9 cellular contexts compared by ENCODE assay signal in the genomic region with DNA sequence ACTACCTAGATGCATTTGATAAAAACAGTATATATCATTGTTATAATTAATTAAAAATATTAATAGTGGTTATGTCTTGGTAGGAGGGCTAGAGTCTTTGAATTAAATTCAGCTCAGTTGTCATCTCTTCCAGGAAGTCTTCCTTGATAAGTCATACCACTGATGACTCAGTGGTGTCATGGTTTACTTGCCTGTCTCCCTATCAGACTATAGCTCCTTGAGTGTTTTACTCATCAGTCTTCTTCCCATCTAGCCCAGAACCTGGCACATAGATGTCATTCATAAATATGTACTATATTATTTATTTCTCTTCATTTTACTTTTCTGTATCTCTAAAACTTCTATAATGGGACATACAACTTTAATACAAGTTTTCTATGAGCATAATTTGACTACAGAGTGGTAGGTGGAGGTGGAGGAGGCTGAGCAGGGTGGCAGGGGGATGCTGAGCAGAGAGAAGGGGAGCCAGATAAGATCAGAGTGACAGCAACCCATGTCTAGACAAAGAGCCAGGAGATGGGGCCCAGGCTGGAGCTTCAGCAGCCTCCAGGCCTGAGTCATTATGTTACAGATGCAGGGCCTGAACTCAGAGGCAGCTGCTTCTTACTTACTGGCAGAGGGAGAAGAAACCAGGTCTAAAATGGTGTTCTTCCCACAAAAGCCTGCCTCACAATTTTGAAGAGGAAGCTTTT.
DNase-seq lines count a peak whose midpoint lies in the region; ATAC-seq and TF ChIP-seq lines count a peak whose summit lies in the region.
"Had no signal": no experiment of that assay in that cellular context is flagged by ENCODE, and none has a peak within 500 bp of the region (broad histone marks: within the 10 kb centered on the region; RNA-seq: fewer than 3 reads in every experiment).

No MANE protein-coding gene starts in this region.

- no peak overlapping the region for H3K4me2 ChIP-seq in mesenchymal stem cell (ENCODE audit: low read length, poor library complexity, severe bottlenecking)

- H3K18ac ChIP-seq in mesenchymal stem cell (ENCODE audit: low read depth in 1 of 2, low read length in 2 of 2): no peak overlapping the region

- H3K27me3 Mint-ChIP-seq in activated naive CD8-positive, alpha-beta T cell: no peaks in the 10 kb centered on the region
- H3K27me3 Mint-ChIP-seq in glutamatergic neuron (ENCODE audit: unreplicated experiment): no peaks in the 10 kb centered on the region

- no peaks in the 10 kb centered on the region for H3K79me1 ChIP-seq in mesenchymal stem cell (replicated peaks; ENCODE audit: low read length, poor library complexity, severe bottlenecking)

- no peak overlapping the region for H4K91ac ChIP-seq in mesenchymal stem cell (ENCODE audit: low read length)

- H3K9me3 Mint-ChIP-seq in activated naive CD8-positive, alpha-beta T cell (ENCODE audit: low read depth): no peaks in the 10 kb centered on the region
- peaks cover 2% of the 10 kb centered on the region for H3K9me3 Mint-ChIP-seq in glutamatergic neuron (ENCODE audit: unreplicated experiment)

- peaks cover 8% of the 10 kb centered on the region for H3K4me1 ChIP-seq in mesenchymal stem cell (ENCODE audit: control insufficient read depth, insufficient read depth, low read depth, low read length)

- peak overlapping the region; percentile 46 for H3K4me3 Mint-ChIP-seq in activated naive CD8-positive, alpha-beta T cell
- no peak overlapping the region for H3K4me3 Mint-ChIP-seq in glutamatergic neuron (ENCODE audit: unreplicated experiment)

- peak overlapping the region; percentile 22 for H3K27ac ChIP-seq in AG04450 (ENCODE audit: low read depth, low read length)
- peak overlapping the region; percentile 14 for H3K27ac ChIP-seq in KOPT-K1 (ENCODE audit: low read depth, low read length, poor library complexity, severe bottlenecking)
- no peak overlapping the region for H3K27ac ChIP-seq in mesenchymal stem cell (ENCODE audit: low read length, poor library complexity, severe bottlenecking)

- H3K4me3 ChIP-seq in AG04450 (ENCODE audit: low read depth, low read length) (no peak overlapping the region), mesenchymal stem cell (ENCODE audit: insufficient read depth in 1 of 2, low read depth in 1 of 2, low read length in 2 of 2) (no peak overlapping the region)

- H3K36me3 Mint-ChIP-seq in activated naive CD8-positive, alpha-beta T cell: peaks cover 9% of the 10 kb centered on the region
- H3K36me3 Mint-ChIP-seq in glutamatergic neuron (ENCODE audit: unreplicated experiment): no peaks in the 10 kb centered on the region

- no peak overlapping the region for H2BK120ac ChIP-seq in mesenchymal stem cell (ENCODE audit: low read depth, low read length)

- CTCF ChIA-PET in AG04450 (lab: Charles Lee): interaction anchor here (0.9 to 1.6 kb wide), 4 partner anchors 9 to 301 kb away, joined by 3 to 5 read pairs (median 4); no protein-coding TSS in a partner anchor

- peak overlapping the region; percentile 28 for H3K9ac ChIP-seq in mesenchymal stem cell (ENCODE audit: low read length)

- no peak for TF ChIP-seq CTCF in AG04450 (IDR thresholded peaks at IDR 0.05; ENCODE audit: low read depth, low read length)
- no peak for TF ChIP-seq CTCF in glutamatergic neuron (IDR thresholded peaks at IDR 0.05; ENCODE audit: partially characterized antibody, unreplicated experiment)

- H2BK12ac ChIP-seq in mesenchymal stem cell (ENCODE audit: low read length in 2 of 2): no peak overlapping the region

- H4K8ac ChIP-seq in mesenchymal stem cell (ENCODE audit: low read length): no peak overlapping the region

- no peak overlapping the region for H2BK15ac ChIP-seq in mesenchymal stem cell (ENCODE audit: low read depth, poor library complexity, severe bottlenecking)

- DNase-seq in AG04450 (ENCODE audit: low read depth, low spot score): no peak
- peak; percentile 70 for DNase-seq in mesenchymal stem cell
- no peak for DNase-seq in posterior cingulate gyrus
- no peak for DNase-seq in glutamatergic neuron
- no peak for DNase-seq in NCI-H1417 (lab: John Stamatoyannopoulos, UW)
- DNase-seq: NCI-H510A treated with DMSO at 0.1 percent for 48 hours had no signal

- no peak overlapping the region for H2AFZ ChIP-seq in mesenchymal stem cell (ENCODE audit: low read depth, low read length)

- H3K4ac ChIP-seq in mesenchymal stem cell (ENCODE audit: low read depth in 1 of 2, low read length in 2 of 2): no peak overlapping the region

- no peak overlapping the region for H3K14ac ChIP-seq in mesenchymal stem cell (ENCODE audit: low read length in 2 of 2)

- H3K36me3 ChIP-seq in KOPT-K1 (ENCODE audit: insufficient read depth, low read length) (peaks cover 24% of the 10 kb centered on the region; the same call in 1 of the 2 replicates), mesenchymal stem cell (ENCODE audit: control insufficient read depth in 1 of 2, insufficient read depth in 2 of 2, low read depth in 1 of 2, low read length in 2 of 2) (peaks cover 4 to 14% of the 10 kb centered on the region in 2 experiments)

- no peaks in the 10 kb centered on the region for H3K27me3 ChIP-seq in AG04450 (ENCODE audit: control insufficient read depth, insufficient read depth, low read length)
- H3K27me3 ChIP-seq in mesenchymal stem cell (ENCODE audit: control insufficient read depth in 1 of 2, insufficient read depth in 1 of 2, low read length in 2 of 2): no peaks in the 10 kb centered on the region

- peak overlapping the region; percentile 86 for H3K27ac Mint-ChIP-seq in activated naive CD8-positive, alpha-beta T cell
- no peak overlapping the region for H3K27ac Mint-ChIP-seq in glutamatergic neuron (ENCODE audit: unreplicated experiment)

- intact Hi-C loops in posterior cingulate gyrus (cut with DNase I): no loop called here

- H3K23ac ChIP-seq in mesenchymal stem cell (ENCODE audit: low read length in 2 of 2): no peak overlapping the region

- POLR2A ChIA-PET in AG04450 (lab: Yijun Ruan, JAX): interaction anchor here (0.5 kb wide), 1 partner anchor 18 kb away, joined by 3 read pairs; no protein-coding TSS in a partner anchor

- H3K4me1 Mint-ChIP-seq in activated naive CD8-positive, alpha-beta T cell (ENCODE audit: low read depth): peaks cover 10% of the 10 kb centered on the region
- peaks cover 11% of the 10 kb centered on the region for H3K4me1 Mint-ChIP-seq in glutamatergic neuron (ENCODE audit: low read depth, unreplicated experiment)

- no peak overlapping the region for H2AK5ac ChIP-seq in mesenchymal stem cell (ENCODE audit: low read length, severe bottlenecking)

- no peak for ATAC-seq in GM21717 (IDR thresholded peaks at IDR 0.05; ENCODE audit: unreplicated experiment)

- H2BK5ac ChIP-seq in mesenchymal stem cell (ENCODE audit: low read depth, low read length, poor library complexity, severe bottlenecking): no peak overlapping the region

- no peaks in the 10 kb centered on the region for H3K9me3 ChIP-seq in AG04450 (ENCODE audit: control insufficient read depth, insufficient read depth, low read length)
- no peaks in the 10 kb centered on the region for H3K9me3 ChIP-seq in KOPT-K1 (ENCODE audit: insufficient read depth, low read length, poor library complexity, severe bottlenecking)
- H3K9me3 ChIP-seq in mesenchymal stem cell (ENCODE audit: control insufficient read depth, low read length): no peaks in the 10 kb centered on the region
